In the genomic region with DNA sequence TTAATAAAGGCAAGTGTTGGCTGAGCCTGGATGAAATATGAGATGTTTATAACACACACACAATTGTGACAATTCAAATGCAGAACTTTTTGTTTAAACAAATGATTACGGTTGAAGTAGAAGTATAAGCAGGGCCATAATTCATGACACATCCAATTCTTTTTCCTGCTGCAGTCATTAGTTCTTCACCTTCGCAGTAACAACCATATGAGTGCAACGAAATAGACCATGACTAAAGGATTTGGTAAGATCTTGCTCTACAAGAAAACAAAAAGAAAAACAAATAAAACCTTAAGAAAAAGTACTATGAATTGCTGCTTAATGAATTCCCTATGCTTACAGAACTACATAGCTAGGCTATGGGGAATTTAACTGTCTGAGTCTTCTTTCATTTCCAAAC, we compare ENCODE assay signal across 14 cellular contexts. TPM values are rescaled to one million over a fixed set of nuclear protein-coding genes. Genes with fewer than 3 reads are reported as not detected.
DNase-seq lines count a peak whose midpoint lies in the region; ATAC-seq, FAIRE-seq and TF ChIP-seq lines count a peak whose summit lies in the region.
"Had no signal": no experiment of that assay in that cellular context is flagged by ENCODE, and none has a peak within 500 bp of the region (broad histone marks: within the 10 kb centered on the region; RNA-seq: fewer than 3 reads in every experiment).

No MANE protein-coding gene starts in this region.

- H3K4me1 ChIP-seq in A549 (peaks cover 9% of the 10 kb centered on the region; the same call in 1 of the 3 replicates), HEK293 (ENCODE audit: control insufficient read depth, insufficient read depth, low read length) (peaks cover 8% of the 10 kb centered on the region)
- H3K4me1 ChIP-seq: Caco-2 had no signal

- no peaks in the 10 kb centered on the region for H3K36me3 ChIP-seq in HEK293 (ENCODE audit: control insufficient read depth in 2 of 2, insufficient read depth in 1 of 2, low read length in 2 of 2)

- no peak overlapping the region for H3K4me2 ChIP-seq in A549

- no peak overlapping the region for H3K4me3 ChIP-seq in A549
- no peak overlapping the region for H3K4me3 ChIP-seq in HEK293 (ENCODE audit: low read depth, low read length)
- no peak overlapping the region for H3K4me3 ChIP-seq in astrocyte of the cerebellum (ENCODE audit: low read depth, low read length)
- no peak overlapping the region for H3K4me3 ChIP-seq in fibroblast of villous mesenchyme (ENCODE audit: low read depth, low read length)

- no peak for TF ChIP-seq RAD21 in A549 (conservative IDR thresholded peaks at IDR 0.05 in 1 of 2, IDR thresholded peaks at IDR 0.05 in 1 of 2)

- peak; percentile 84 for FAIRE-seq in A549 (lab: Jason Lieb, UNC)
- FAIRE-seq: GM12892 had no signal

- H3K9me3 ChIP-seq in A549 (no peaks in the 10 kb centered on the region), HEK293 (ENCODE audit: control insufficient read depth, insufficient read depth, low read depth, low read length) (no peaks in the 10 kb centered on the region)
- H3K9me3 ChIP-seq: Caco-2 had no signal

- H3K27ac ChIP-seq in A549 (no peak overlapping the region), HEK293 (ENCODE audit: extremely low read depth, low read depth, low read length) (no peak overlapping the region)

- WGBS in A549 (ENCODE audit: missing lambda C conversion rate), result 83% methylated on average over 3 of the region's 3 CpGs

- TF ChIP-seq CTCF in A549 (IDR thresholded peaks at IDR 0.05) (no peak), HEK293 (tag by site-specific recombination; IDR thresholded peaks at IDR 0.05) (no peak), astrocyte of the cerebellum (IDR thresholded peaks at IDR 0.05; ENCODE audit: low read depth, low read length, missing control alignments) (no peak), fibroblast of villous mesenchyme (IDR thresholded peaks at IDR 0.05; ENCODE audit: insufficient read depth, low read depth, low read length) (no peak)

- ATAC-seq in A549, result no peak

- DNase-seq in A549 (ENCODE audit: low read depth in 1 of 2, low spot score in 1 of 2) (no peak), astrocyte of the cerebellum (ENCODE audit: low read depth) (peak; percentile 20), fibroblast of villous mesenchyme (ENCODE audit: low read depth) (peak; percentile 33), OCI-M1 (lab: John Stamatoyannopoulos, UW) (no peak), NCI-H524 (lab: John Stamatoyannopoulos, UW) (no peak)
- DNase-seq: Caco-2; CD8-positive, alpha-beta memory T cell; DND-41; GDM1; GOT3; H9 had no signal

- CTCF ChIA-PET in A549 (lab: Yijun Ruan, JAX), result interaction anchor here (0.9 kb wide), 1 partner anchor 381 kb away, joined by 3 read pairs; no protein-coding TSS in a partner anchor
- CTCF ChIA-PET in HEK293 (lab: Yijun Ruan, JAX), result interaction anchor here (0.6 kb wide), 1 partner anchor 13 kb away, joined by 3 read pairs; no protein-coding TSS in a partner anchor

- no peak for TF ChIP-seq POLR2A in A549 (IDR thresholded peaks at IDR 0.05; ENCODE audit: low read length)

- POLR2A ChIA-PET in A549 (lab: Yijun Ruan, JAX), result no interaction called here
- POLR2A ChIA-PET in HEK293 (lab: Yijun Ruan, JAX), result no interaction called here

- no peak for TF ChIP-seq EP300 in A549 (IDR thresholded peaks at IDR 0.05)

- in situ Hi-C loops in astrocyte of the cerebellum (cut with HindIII; ENCODE audit: low sequenced_read_pairs), result no loop called here

TF ChIP-seq in A549, 52 proteins besides CTCF, POLR2A, EP300 and RAD21 (continues in another document):
- TF ChIP-seq GATA3 (IDR thresholded peaks at IDR 0.05; ENCODE audit: borderline replicate concordance) (no peak), MAFK (IDR thresholded peaks at IDR 0.05; ENCODE audit: partially characterized antibody) (no peak), KDM5A (IDR thresholded peaks at IDR 0.05) (no peak), ZFP36 (IDR thresholded peaks at IDR 0.05; ENCODE audit: borderline replicate concordance, partially characterized antibody) (no peak), ZNF302 (CRISPR knock-in tag; IDR thresholded peaks at IDR 0.05) (no peak), TFCP2L1 (CRISPR knock-in tag; IDR thresholded peaks at IDR 0.05) (no peak)
- TF ChIP-seq, protein P1, sequence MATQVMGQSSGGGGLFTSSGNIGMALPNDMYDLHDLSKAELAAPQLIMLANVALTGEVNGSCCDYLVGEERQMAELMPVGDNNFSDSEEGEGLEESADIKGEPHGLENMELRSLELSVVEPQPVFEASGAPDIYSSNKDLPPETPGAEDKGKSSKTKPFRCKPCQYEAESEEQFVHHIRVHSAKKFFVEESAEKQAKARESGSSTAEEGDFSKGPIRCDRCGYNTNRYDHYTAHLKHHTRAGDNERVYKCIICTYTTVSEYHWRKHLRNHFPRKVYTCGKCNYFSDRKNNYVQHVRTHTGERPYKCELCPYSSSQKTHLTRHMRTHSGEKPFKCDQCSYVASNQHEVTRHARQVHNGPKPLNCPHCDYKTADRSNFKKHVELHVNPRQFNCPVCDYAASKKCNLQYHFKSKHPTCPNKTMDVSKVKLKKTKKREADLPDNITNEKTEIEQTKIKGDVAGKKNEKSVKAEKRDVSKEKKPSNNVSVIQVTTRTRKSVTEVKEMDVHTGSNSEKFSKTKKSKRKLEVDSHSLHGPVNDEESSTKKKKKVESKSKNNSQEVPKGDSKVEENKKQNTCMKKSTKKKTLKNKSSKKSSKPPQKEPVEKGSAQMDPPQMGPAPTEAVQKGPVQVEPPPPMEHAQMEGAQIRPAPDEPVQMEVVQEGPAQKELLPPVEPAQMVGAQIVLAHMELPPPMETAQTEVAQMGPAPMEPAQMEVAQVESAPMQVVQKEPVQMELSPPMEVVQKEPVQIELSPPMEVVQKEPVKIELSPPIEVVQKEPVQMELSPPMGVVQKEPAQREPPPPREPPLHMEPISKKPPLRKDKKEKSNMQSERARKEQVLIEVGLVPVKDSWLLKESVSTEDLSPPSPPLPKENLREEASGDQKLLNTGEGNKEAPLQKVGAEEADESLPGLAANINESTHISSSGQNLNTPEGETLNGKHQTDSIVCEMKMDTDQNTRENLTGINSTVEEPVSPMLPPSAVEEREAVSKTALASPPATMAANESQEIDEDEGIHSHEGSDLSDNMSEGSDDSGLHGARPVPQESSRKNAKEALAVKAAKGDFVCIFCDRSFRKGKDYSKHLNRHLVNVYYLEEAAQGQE (IDR thresholded peaks at IDR 0.05), result no peak
- TF ChIP-seq, protein P2, sequence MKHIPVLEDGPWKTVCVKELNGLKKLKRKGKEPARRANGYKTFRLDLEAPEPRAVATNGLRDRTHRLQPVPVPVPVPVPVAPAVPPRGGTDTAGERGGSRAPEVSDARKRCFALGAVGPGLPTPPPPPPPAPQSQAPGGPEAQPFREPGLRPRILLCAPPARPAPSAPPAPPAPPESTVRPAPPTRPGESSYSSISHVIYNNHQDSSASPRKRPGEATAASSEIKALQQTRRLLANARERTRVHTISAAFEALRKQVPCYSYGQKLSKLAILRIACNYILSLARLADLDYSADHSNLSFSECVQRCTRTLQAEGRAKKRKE (CRISPR knock-in tag; IDR thresholded peaks at IDR 0.05; ENCODE audit: low read depth), result no peak

TF ChIP-seq in HEK293, 187 proteins besides CTCF, POLR2A, EP300 and RAD21 (continues in another document):
- TF ChIP-seq ZNF391 (tag by site-specific recombination; IDR thresholded peaks at IDR 0.05; ENCODE audit: borderline replicate concordance, low read depth) (no peak), TCF7L2 (IDR thresholded peaks at IDR 0.05; ENCODE audit: borderline replicate concordance, low read depth, low read length) (no peak), ZBTB17 (tag by site-specific recombination; IDR thresholded peaks at IDR 0.05) (no peak), ZNF280C (tag by site-specific recombination; IDR thresholded peaks at IDR 0.05) (no peak), ZNF624 (tag by site-specific recombination; IDR thresholded peaks at IDR 0.05) (no peak), ZNF621 (tag by site-specific recombination; IDR thresholded peaks at IDR 0.05) (no peak), EGR2 (tag by site-specific recombination; IDR thresholded peaks at IDR 0.05; ENCODE audit: low read depth) (no peak), ZNF10 (tag by site-specific recombination; IDR thresholded peaks at IDR 0.05) (peak; percentile 48; the same call in 1 of the 2 replicates), ZNF830 (tag by site-specific recombination; IDR thresholded peaks at IDR 0.05; ENCODE audit: low read depth) (no peak)
- TF ChIP-seq, protein P3, sequence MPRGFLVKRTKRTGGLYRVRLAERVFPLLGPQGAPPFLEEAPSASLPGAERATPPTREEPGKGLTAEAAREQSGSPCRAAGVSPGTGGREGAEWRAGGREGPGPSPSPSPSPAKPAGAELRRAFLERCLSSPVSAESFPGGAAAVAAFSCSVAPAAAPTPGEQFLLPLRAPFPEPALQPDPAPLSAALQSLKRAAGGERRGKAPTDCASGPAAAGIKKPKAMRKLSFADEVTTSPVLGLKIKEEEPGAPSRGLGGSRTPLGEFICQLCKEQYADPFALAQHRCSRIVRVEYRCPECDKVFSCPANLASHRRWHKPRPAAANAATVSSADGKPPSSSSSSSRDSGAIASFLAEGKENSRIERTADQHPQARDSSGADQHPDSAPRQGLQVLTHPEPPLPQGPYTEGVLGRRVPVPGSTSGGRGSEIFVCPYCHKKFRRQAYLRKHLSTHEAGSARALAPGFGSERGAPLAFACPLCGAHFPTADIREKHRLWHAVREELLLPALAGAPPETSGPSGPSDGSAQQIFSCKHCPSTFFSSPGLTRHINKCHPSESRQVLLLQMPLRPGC (tag by site-specific recombination; IDR thresholded peaks at IDR 0.05), result no peak

RNA-seq across cellular contexts. Expression of gene BMPR1B, which starts 13.9 kb away (rescaled TPM):
- polyA plus RNA-seq in A549 (2011; rRNA removed) (21.2 and 30.2 TPM in 2 replicates), A549 (2017; fragmentation: RNase III; extraction: RNeasy Plus Mini Kit Qiagen cat#74134 plus additional on column Dnase treatment) (5.6 to 7.3 TPM (median 6.4 TPM) in 3 replicates)
- 3.3 and 3.5 TPM in 2 replicates for polyA plus RNA-seq in A549 (2012; cell fraction: cytosol; rRNA removed)
- polyA plus RNA-seq in A549 (2012; cell fraction: nucleus; rRNA removed), result 2.2 and 3.9 TPM in 2 replicates
- polyA minus RNA-seq in A549 (2011; rRNA and poly(A)+ RNA removed), result 30.7 and 37.6 TPM in 2 replicates
- total RNA-seq in fibroblast of villous mesenchyme, result 2.3 and 4.3 TPM in 2 replicates
- total RNA-seq: CD8-positive, alpha-beta memory T cell had no signal
- polyA plus RNA-seq: CD14-positive monocyte had no signal

Comparison
In these comparisons a context has a peak if more than half of its experiments do, and no peak if none do; other contexts are left out.
1. DNase-seq: peak in astrocyte of the cerebellum (single experiment) and fibroblast of villous mesenchyme (single experiment); none in A549 (0 of 2), OCI-M1 (single experiment) and NCI-H524 (0 of 2).